ENCODE assay signal across 24 cellular contexts in the genomic region with DNA sequence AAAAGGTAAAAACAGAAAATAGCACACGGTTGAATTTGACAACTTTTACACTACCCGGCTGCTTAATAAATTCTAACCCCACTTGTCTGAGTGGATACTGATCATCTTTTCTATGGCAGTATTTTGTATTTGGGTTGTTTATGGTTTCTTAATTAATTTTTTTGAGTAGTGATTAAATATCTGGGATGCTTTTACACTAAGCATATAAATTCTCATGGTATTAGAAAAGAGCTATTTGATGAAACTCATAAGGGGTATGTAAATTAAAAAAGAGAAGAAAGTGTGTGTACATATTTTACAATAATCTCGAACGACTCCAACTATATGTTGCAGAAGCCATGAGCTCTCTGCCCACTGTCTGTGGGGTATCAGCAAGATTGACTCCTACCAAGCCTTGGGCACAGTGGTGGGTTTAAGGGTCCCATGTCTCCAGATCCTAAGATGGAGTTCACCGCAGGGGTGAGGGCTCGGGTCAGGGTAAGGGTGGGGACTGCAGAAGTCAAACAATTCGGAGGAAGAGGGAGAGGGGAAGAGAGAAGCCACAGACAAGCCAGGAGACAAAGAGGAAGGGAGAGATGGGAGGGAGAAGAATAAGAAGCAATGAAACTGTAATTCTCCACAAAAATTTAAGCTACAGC. TPM values are rescaled to one million over a fixed set of nuclear protein-coding genes. Genes with fewer than 3 reads are reported as not detected.
DNase-seq lines count a peak whose midpoint lies in the region; ATAC-seq and TF ChIP-seq lines count a peak whose summit lies in the region.
"Had no signal": no experiment of that assay in that cellular context is flagged by ENCODE, and none has a peak within 500 bp of the region (broad histone marks: within the 10 kb centered on the region; RNA-seq: fewer than 3 reads in every experiment).

No MANE protein-coding gene starts in this region.

- H3K27me3 ChIP-seq in transverse colon = peaks cover 94% of the 10 kb centered on the region

- H3K9me3 ChIP-seq in mucosa of descending colon (no peaks in the 10 kb centered on the region), transverse colon (no peaks in the 10 kb centered on the region)
- H3K9me3 ChIP-seq: Peyer's patch had no signal

- WGBS in transverse colon (ENCODE audit: low coverage in 1 of 2), 2 donors = 33 to 37% methylated on average over 5 to 7 of the region's 7 CpGs

- H3K27me3 Mint-ChIP-seq in activated CD8-positive, alpha-beta memory T cell treated with anti-CD3 and anti-CD28 coated beads, Interleukin-2, amount 10 ng/mL, durations not matched to agents 7 days and 5 days = peaks cover 98% of the 10 kb centered on the region

- intact Hi-C loops in mucosa of descending colon (cut with DNase I, micrococcal nuclease) = loop anchor here in 1 of 2 donors (5.0 kb wide), 1 partner anchor 370 kb away; no protein-coding TSS in a partner anchor
- intact Hi-C loops in transverse colon (cut with DNase I; ENCODE audit: low total_unique reads) = loop anchor here (10.0 kb wide), 1 partner anchor 367 kb away; no protein-coding TSS in a partner anchor

- H3K27ac Mint-ChIP-seq in activated CD8-positive, alpha-beta memory T cell treated with anti-CD3 and anti-CD28 coated beads, Interleukin-2, amount 10 ng/mL, durations not matched to agents 7 days and 5 days = no peak overlapping the region

- no peak overlapping the region for H3K4me3 ChIP-seq in mucosa of descending colon
- H3K4me3 ChIP-seq in transverse colon = peak overlapping the region in 1 of 4 donors; percentile 14
- H3K4me3 ChIP-seq: Peyer's patch, SK-N-MC had no signal

- TF ChIP-seq CTCF in VCaP (conservative IDR thresholded peaks at IDR 0.05) = no peak
- no peak for TF ChIP-seq CTCF in mucosa of descending colon (IDR thresholded peaks at IDR 0.05)
- no peak for TF ChIP-seq CTCF in transverse colon (IDR thresholded peaks at IDR 0.05)

- H3K4me1 ChIP-seq in mucosa of descending colon (ENCODE audit: low read depth) (peaks cover 21% of the 10 kb centered on the region), transverse colon (peaks cover 4 to 61% (median 38%) of the 10 kb centered on the region in 4 donors)

- no peak for TF ChIP-seq EP300 in transverse colon (IDR thresholded peaks at IDR 0.05; ENCODE audit: low read depth)

- no peak overlapping the region for H3K4me3 Mint-ChIP-seq in activated CD8-positive, alpha-beta memory T cell treated with anti-CD3 and anti-CD28 coated beads, Interleukin-2, amount 10 ng/mL, durations not matched to agents 7 days and 5 days

- no peak for TF ChIP-seq POLR2A in transverse colon (IDR thresholded peaks at IDR 0.05)

- in situ Hi-C loops in transverse colon (cut with MboI; ENCODE audit: low pct_ligation_motif_present in 1 of 4, low pct_unique_long_range_greater_than_20kb in 1 of 4, low sequenced_read_pairs in 3 of 4) = loop anchor here (10.0 to 25.0 kb wide), 7 partner anchors 367 to 805 kb away; no protein-coding TSS in a partner anchor

- H3K36me3 ChIP-seq in mucosa of descending colon (ENCODE audit: low read depth) (no peaks in the 10 kb centered on the region), transverse colon (no peaks in the 10 kb centered on the region)
- H3K36me3 ChIP-seq: Peyer's patch had no signal

- no peaks in the 10 kb centered on the region for H3K36me3 Mint-ChIP-seq in activated CD8-positive, alpha-beta memory T cell treated with anti-CD3 and anti-CD28 coated beads, Interleukin-2, amount 10 ng/mL, durations not matched to agents 7 days and 5 days

- ATAC-seq in mucosa of descending colon (no peak), GM19351 (IDR thresholded peaks at IDR 0.05; ENCODE audit: unreplicated experiment) (no peak)
- ATAC-seq in activated CD8-positive, alpha-beta memory T cell treated with anti-CD3 and anti-CD28 coated beads, Interleukin-2, amount 10 ng/mL, durations not matched to agents 7 days and 5 days = no peak
- no peak for ATAC-seq in stimulated activated naive CD8-positive, alpha-beta T cell treated with anti-CD3 and anti-CD28 coated beads, Interleukin-15, Interleukin-2, amounts not matched to agents 100 U/mL and 50 U/mL, for 24 hours
- ATAC-seq: HCT116, HepG2 had no signal

- DNase-seq in HT-29 (ENCODE audit: low spot score) (peak; percentile 77), mucosa of descending colon (peak in 2 of 3 donors; percentile 26 to 43), transverse colon (no peak), NCI-H2171 (lab: John Stamatoyannopoulos, UW) (no peak)
- DNase-seq in activated CD8-positive, alpha-beta memory T cell treated with anti-CD3 and anti-CD28 coated beads, Interleukin-2, amount 10 ng/mL, durations not matched to agents 7 days and 5 days = no peak
- DNase-seq in stimulated activated naive CD8-positive, alpha-beta T cell treated with anti-CD3 and anti-CD28 coated beads, Interleukin-15, Interleukin-2, amounts not matched to agents 100 U/mL and 50 U/mL, for 24 hours = no peak
- DNase-seq: DMS153, GOT3, MV-4-11, NCI-H1105, NCI-H1436 treated with DMSO at 0.1 percent for 48 hours, NCI-H187 treated with DMSO at 0.1 percent for 48 hours, NCI-H2107, NCI-H526 treated with DMSO at 0.1 percent for 48 hours, SHP77 treated with DMSO at 0.1 percent for 48 hours had no signal

- peaks cover 15% of the 10 kb centered on the region for H3K4me1 Mint-ChIP-seq in activated CD8-positive, alpha-beta memory T cell treated with anti-CD3 and anti-CD28 coated beads, Interleukin-2, amount 10 ng/mL, durations not matched to agents 7 days and 5 days

- H3K9me3 Mint-ChIP-seq in activated CD8-positive, alpha-beta memory T cell treated with anti-CD3 and anti-CD28 coated beads, Interleukin-2, amount 10 ng/mL, durations not matched to agents 7 days and 5 days (ENCODE audit: low read depth) = no peaks in the 10 kb centered on the region

- CTCF ChIA-PET in activated CD8-positive, alpha-beta memory T cell treated with anti-CD3 and anti-CD28 coated beads, Interleukin-2, amount 10 ng/mL, durations not matched to agents 7 days and 5 days (lab: Charles Lee) = interaction anchor here (1.7 kb wide), 1 partner anchor 12 kb away, joined by 5 read pairs; no protein-coding TSS in a partner anchor

- peak overlapping the region; percentile 98 for H3K27ac ChIP-seq in VCaP
- peak overlapping the region; percentile 14 to 99 (median 96) for H3K27ac ChIP-seq in transverse colon
- H3K27ac ChIP-seq: Peyer's patch, SK-N-MC had no signal

RNA-seq across cellular contexts. Expression of a gene that starts 7.6 kb away (rescaled TPM):
- total RNA-seq in HT-29 (2014; rRNA removed; shearing (Covaris generic)) = 19.8 and 22.2 TPM in 2 replicates
- total RNA-seq in mucosa of descending colon (10 to 100 TPM; 28.0 to 54.3 (median 42.2) TPM), transverse colon (10 to 100 TPM; 22.5 to 69.9 (median 38.7) TPM)
- total RNA-seq in activated CD8-positive, alpha-beta memory T cell treated with anti-CD3 and anti-CD28 coated beads, Interleukin-2, amount 10 ng/mL, durations not matched to agents 7 days and 5 days = not detected
- total RNA-seq: MCF 10A, Peyer's patch had no signal

RNA-seq across cellular contexts. Expression of a gene that starts 22.4 kb away (rescaled TPM):
- total RNA-seq in HT-29 (2014; rRNA removed; shearing (Covaris generic)) = 67.7 and 74.3 TPM in 2 replicates
- total RNA-seq in mucosa of descending colon = 10 to 100 TPM in 1 of 3 donors, 1 to 10 TPM in 2; 3.2 to 27.2 (median 5.4) TPM
- 10 to 100 TPM in 1 of 4 donors, 1 to 10 TPM in 3; 4.5 to 21.3 (median 7.7) TPM for total RNA-seq in transverse colon
- not detected for total RNA-seq in activated CD8-positive, alpha-beta memory T cell treated with anti-CD3 and anti-CD28 coated beads, Interleukin-2, amount 10 ng/mL, durations not matched to agents 7 days and 5 days
- total RNA-seq: HepG2, HT1080, Peyer's patch had no signal

RNA-seq across cellular contexts. Expression of a gene that starts 33.3 kb away (rescaled TPM):
- total RNA-seq in HT-29 (2014; rRNA removed; shearing (Covaris generic)) = 78.9 and 86.4 TPM in 2 replicates
- total RNA-seq in mucosa of descending colon (10 to 100 TPM; 25.0 to 56.9 (median 25.8) TPM), transverse colon (10 to 100 TPM; 19.8 to 68.9 (median 36.4) TPM)
- not detected for total RNA-seq in activated CD8-positive, alpha-beta memory T cell treated with anti-CD3 and anti-CD28 coated beads, Interleukin-2, amount 10 ng/mL, durations not matched to agents 7 days and 5 days
- total RNA-seq: HepG2 had no signal

RNA-seq across cellular contexts. Expression of a gene that starts 35.1 kb away (rescaled TPM):
- total RNA-seq in HT-29 (2014; rRNA removed; shearing (Covaris generic)) = 0.31 TPM in 1 of 2 replicates, not detected in the other
- 1 to 10 TPM in 1 of 3 donors, under 1 TPM in 1, not detected in 1; 0.43 to 2.7 TPM for total RNA-seq in mucosa of descending colon
- total RNA-seq in transverse colon = 10 to 100 TPM in 1 of 4 donors, 1 to 10 TPM in 2, not detected in 1; 1.4 to 17.2 (median 3.4) TPM
- not detected for total RNA-seq in activated CD8-positive, alpha-beta memory T cell treated with anti-CD3 and anti-CD28 coated beads, Interleukin-2, amount 10 ng/mL, durations not matched to agents 7 days and 5 days
- total RNA-seq: A172, HepG2, HT1080, MCF 10A, Peyer's patch had no signal

RNA-seq across cellular contexts. Expression of a gene that starts 42.1 kb away (rescaled TPM):
- total RNA-seq in HT-29 (2014; rRNA removed; shearing (Covaris generic)) = 96.1 and 99.2 TPM in 2 replicates
- total RNA-seq in mucosa of descending colon (10 to 100 TPM; 22.0 to 27.9 (median 25.0) TPM), transverse colon (100 to 1,000 TPM in 1 of 4 donors, 10 to 100 TPM in 3; 19.5 to 130 (median 50.6) TPM)
- not detected for total RNA-seq in activated CD8-positive, alpha-beta memory T cell treated with anti-CD3 and anti-CD28 coated beads, Interleukin-2, amount 10 ng/mL, durations not matched to agents 7 days and 5 days
- total RNA-seq: HepG2 had no signal

Comparison
In these comparisons a context has a peak if more than half of its experiments do, and no peak if none do; other contexts are left out.
1. DNase-seq: peak in HT-29 (single experiment) and mucosa of descending colon (2 of 3); none in transverse colon (single experiment), activated CD8-positive, alpha-beta memory T cell treated with anti-CD3 and anti-CD28 coated beads, Interleukin-2, amount 10 ng/mL, durations not matched to agents 7 days and 5 days (single experiment), stimulated activated naive CD8-positive, alpha-beta T cell treated with anti-CD3 and anti-CD28 coated beads, Interleukin-15, Interleukin-2, amounts not matched to agents 100 U/mL and 50 U/mL, for 24 hours (single experiment) and NCI-H2171 (single experiment).
2. RNA of a gene that starts 7.6 kb away (total RNA-seq): 22.5 to 69.9 TPM in transverse colon, 28.0 to 54.3 TPM in mucosa of descending colon and 19.8 to 22.2 TPM in HT-29; not detected in activated CD8-positive, alpha-beta memory T cell treated with anti-CD3 and anti-CD28 coated beads, Interleukin-2, amount 10 ng/mL, durations not matched to agents 7 days and 5 days; every median in the first group is over 10 times any median in the second.
3. RNA of a gene that starts 22.4 kb away (total RNA-seq): 67.7 to 74.3 TPM in HT-29, 4.5 to 21.3 TPM in transverse colon and 3.2 to 27.2 TPM in mucosa of descending colon; not detected in activated CD8-positive, alpha-beta memory T cell treated with anti-CD3 and anti-CD28 coated beads, Interleukin-2, amount 10 ng/mL, durations not matched to agents 7 days and 5 days; every median in the first group is over 4 times any median in the second.
4. RNA of a gene that starts 33.3 kb away (total RNA-seq): 78.9 to 86.4 TPM in HT-29, 19.8 to 68.9 TPM in transverse colon and 25.0 to 56.9 TPM in mucosa of descending colon; not detected in activated CD8-positive, alpha-beta memory T cell treated with anti-CD3 and anti-CD28 coated beads, Interleukin-2, amount 10 ng/mL, durations not matched to agents 7 days and 5 days; every median in the first group is over 10 times any median in the second.